In genomic region chr11:130868865-130869264, GRCh38 we compare ENCODE assay signal across 31 cellular contexts.
"Had no signal": no experiment of that assay in that cellular context is flagged by ENCODE, and none has a peak within 500 bp of the region (broad histone marks: within the 10 kb centered on the region; RNA-seq: fewer than 3 reads in every experiment).

No MANE protein-coding gene starts in this region.

- H3K9me3 ChIP-seq: ascending aorta, breast epithelium, colonic mucosa, esophagus squamous epithelium, gastroesophageal sphincter had no signal

- H3K27ac Mint-ChIP-seq: activated B cell treated with CpG ODN at 0.5 μM for 24 hours; activated CD8-positive, alpha-beta T cell treated with anti-CD3 and anti-CD28 coated beads for 36 hours; activated naive CD4-positive, alpha-beta T cell treated with anti-CD3 and anti-CD28 coated beads for 36 hours; activated naive CD4-positive, alpha-beta T cell treated with anti-CD3 and anti-CD28 coated beads, Interleukin-2, amount 50 U/mL, for 72 hours; activated naive CD8-positive, alpha-beta T cell treated with anti-CD3 and anti-CD28 coated beads, Interleukin-2, amount 10 ng/mL, durations not matched to agents 7 days and 5 days; activated T-helper 17 cell treated with anti-CD3 and anti-CD28 coated beads, Interleukin-2, amount 50 U/mL, for 72 hours; T-cell; T-helper 1 cell treated with Interleukin-12 subunit alpha and Interleukin-12 subunit beta and Interleukin-4 antibody, amounts not matched to agents 30 μg/mL and 1 μg/mL, for 36 hours; T-helper 2 cell treated with Interferon-gamma antibody and Interleukin-4, amounts not matched to agents 5 μg/mL and 100 μg/mL, for 36 hours had no signal

- H3K9me3 Mint-ChIP-seq: activated B cell treated with CpG ODN at 0.5 μM for 24 hours; activated CD8-positive, alpha-beta T cell treated with anti-CD3 and anti-CD28 coated beads for 36 hours; activated naive CD4-positive, alpha-beta T cell treated with anti-CD3 and anti-CD28 coated beads for 36 hours; activated naive CD4-positive, alpha-beta T cell treated with anti-CD3 and anti-CD28 coated beads, Interleukin-2, amount 50 U/mL, for 72 hours; activated naive CD8-positive, alpha-beta T cell treated with anti-CD3 and anti-CD28 coated beads, Interleukin-2, amount 10 ng/mL, durations not matched to agents 7 days and 5 days; activated T-cell treated with anti-CD3 and anti-CD28 coated beads, Interleukin-2, amount 50 U/mL, for 4 hours; activated T-helper 17 cell treated with anti-CD3 and anti-CD28 coated beads, Interleukin-2, amount 50 U/mL, for 72 hours; brain; T-cell; T-helper 1 cell treated with Interleukin-12 subunit alpha and Interleukin-12 subunit beta and Interleukin-4 antibody, amounts not matched to agents 30 μg/mL and 1 μg/mL, for 36 hours; T-helper 2 cell treated with Interferon-gamma antibody and Interleukin-4, amounts not matched to agents 5 μg/mL and 100 μg/mL, for 36 hours had no signal

- H3K4me3 ChIP-seq: ascending aorta, breast epithelium, cardiac muscle cell, colonic mucosa, esophagus squamous epithelium, gastroesophageal sphincter had no signal

- H3K4me1 Mint-ChIP-seq: activated B cell treated with CpG ODN at 0.5 μM for 24 hours; activated naive CD8-positive, alpha-beta T cell treated with anti-CD3 and anti-CD28 coated beads, Interleukin-2, amount 10 ng/mL, durations not matched to agents 7 days and 5 days; activated T-helper 17 cell treated with anti-CD3 and anti-CD28 coated beads, Interleukin-2, amount 50 U/mL, for 72 hours had no signal

- H3K4me3 Mint-ChIP-seq: activated B cell treated with CpG ODN at 0.5 μM for 24 hours; activated CD8-positive, alpha-beta T cell treated with anti-CD3 and anti-CD28 coated beads for 36 hours; activated naive CD4-positive, alpha-beta T cell treated with anti-CD3 and anti-CD28 coated beads for 36 hours; activated naive CD8-positive, alpha-beta T cell treated with anti-CD3 and anti-CD28 coated beads, Interleukin-2, amount 10 ng/mL, durations not matched to agents 7 days and 5 days; activated T-cell treated with anti-CD3 and anti-CD28 coated beads, Interleukin-2, amount 50 U/mL, for 4 hours; activated T-helper 17 cell treated with anti-CD3 and anti-CD28 coated beads, Interleukin-2, amount 50 U/mL, for 72 hours; brain; T-cell; T-helper 1 cell treated with Interleukin-12 subunit alpha and Interleukin-12 subunit beta and Interleukin-4 antibody, amounts not matched to agents 30 μg/mL and 1 μg/mL, for 36 hours; T-helper 2 cell treated with Interferon-gamma antibody and Interleukin-4, amounts not matched to agents 5 μg/mL and 100 μg/mL, for 36 hours had no signal

- H3K36me3 Mint-ChIP-seq: activated naive CD4-positive, alpha-beta T cell treated with anti-CD3 and anti-CD28 coated beads, Interleukin-2, amount 50 U/mL, for 72 hours had no signal

- ATAC-seq: activated CD4-positive, CD25-positive, alpha-beta regulatory T cell treated with anti-CD3 and anti-CD28 coated beads, Interleukin-2, amount 50 U/mL, for 24 hours; activated CD8-positive, alpha-beta T cell treated with anti-CD3 and anti-CD28 coated beads for 36 hours; activated naive CD4-positive, alpha-beta T cell treated with anti-CD3 and anti-CD28 coated beads, Interleukin-2, amount 50 U/mL, for 72 hours; activated T-cell treated with anti-CD3 and anti-CD28 coated beads, Interleukin-2, amount 50 U/mL, for 4 hours; activated T-helper 17 cell treated with anti-CD3 and anti-CD28 coated beads, Interleukin-2, amount 50 U/mL, for 72 hours; gastroesophageal sphincter; T-cell had no signal

- DNase-seq: activated B cell treated with CpG ODN at 0.5 μM for 24 hours; activated CD4-positive, alpha-beta T cell treated with anti-CD3 and anti-CD28 coated beads for 48 hours; activated CD4-positive, alpha-beta T cell treated with anti-CD3 and anti-CD28 coated beads, Interleukin-2, amount 50 U/mL, for 1 hour; activated CD4-positive, alpha-beta T cell treated with anti-CD3 and anti-CD28 coated beads, Interleukin-2, amount 50 U/mL, for 48 hours; activated CD8-positive, alpha-beta memory T cell treated with anti-CD3 and anti-CD28 coated beads for 24 hours; activated CD8-positive, alpha-beta T cell treated with anti-CD3 and anti-CD28 coated beads for 36 hours; activated effector memory CD4-positive, alpha-beta T cell treated with Interleukin-2 at 50 U/mL for 16 hours; activated gamma-delta T cell treated with Interleukin-2 at 50 U/mL for 16 hours; activated naive CD4-positive, alpha-beta T cell treated with anti-CD3 and anti-CD28 coated beads for 36 hours; activated naive CD8-positive, alpha-beta T cell treated with anti-CD3 and anti-CD28 coated beads, Interleukin-2, amount 10 ng/mL, durations not matched to agents 7 days and 5 days; activated T-cell treated with anti-CD3 and anti-CD28 coated beads, Interleukin-2, amount 50 U/mL, for 4 hours; central memory CD4-positive, alpha-beta T cell; cerebellar nuclear complex; colonic mucosa; effector CD8-positive, alpha-beta T cell; esophagus squamous epithelium; foreskin melanocyte; SW 1271; T-cell; T1000; WERI-Rb-1 had no signal

- H3K36me3 ChIP-seq: ascending aorta, breast epithelium, cardiac muscle cell, colonic mucosa, WERI-Rb-1 had no signal

- H3K4me1 ChIP-seq: breast epithelium, colonic mucosa had no signal

- H3K27me3 ChIP-seq: ascending aorta, breast epithelium, cardiac muscle cell, colonic mucosa, esophagus squamous epithelium, gastroesophageal sphincter had no signal

- H3K27me3 Mint-ChIP-seq: activated B cell treated with CpG ODN at 0.5 μM for 24 hours; activated CD8-positive, alpha-beta T cell treated with anti-CD3 and anti-CD28 coated beads for 36 hours; activated naive CD8-positive, alpha-beta T cell treated with anti-CD3 and anti-CD28 coated beads, Interleukin-2, amount 10 ng/mL, durations not matched to agents 7 days and 5 days; activated T-helper 17 cell treated with anti-CD3 and anti-CD28 coated beads, Interleukin-2, amount 50 U/mL, for 72 hours; brain; T-cell had no signal

- H3K27ac ChIP-seq: breast epithelium, cardiac muscle cell, colonic mucosa, esophagus squamous epithelium, gastroesophageal sphincter, WERI-Rb-1 had no signal
